In genomic region chr7:101244385-101245146, GRCh38 we compare ENCODE assay signal across 1 cellular context.
A peak's percentile ranks its signal among the peaks of the same experiment; 100 is the strongest.
TF ChIP-seq lines count a peak whose summit lies in the region.

Gene FIS1 (minus strand): TSS chr7:101245081. CDS start chr7:101245004, 77 bp downstream.

TF ChIP-seq in HepG2, 621 proteins besides CTCF, POLR2A, EP300 and RAD21 (continued from another document and continues in another):
- 0 out of 2 replicates have a peak, but pooled peaks have one; percentile 12 for TF ChIP-seq ZFP1 (CRISPR knock-in tag; IDR thresholded peaks at IDR 0.05)
- TF ChIP-seq ZNF749 (CRISPR knock-in tag; IDR thresholded peaks at IDR 0.05; ENCODE audit: borderline replicate concordance) = no peak
- TF ChIP-seq AGO2 (optimal IDR thresholded peaks at IDR 0.05; ENCODE audit: low read depth, low read length) = peak; percentile 98
- TF ChIP-seq CEBPG (CRISPR knock-in tag; IDR thresholded peaks at IDR 0.05) = peak; percentile 19; the same call in 1 of the 2 replicates
- TF ChIP-seq ZNF329 (CRISPR knock-in tag; IDR thresholded peaks at IDR 0.05; ENCODE audit: low read depth) = peak; percentile 77; the same call in 1 of the 2 replicates
- TF ChIP-seq KAT7 (CRISPR knock-in tag; IDR thresholded peaks at IDR 0.05; ENCODE audit: borderline replicate concordance) = peak; percentile 65; the same call in 1 of the 2 replicates
- peak; percentile 68 for TF ChIP-seq HOXA5 (CRISPR knock-in tag; IDR thresholded peaks at IDR 0.05)
- peak; percentile 93 for TF ChIP-seq HCFC1 (IDR thresholded peaks at IDR 0.05; ENCODE audit: low read depth, low read length)
- peak; percentile 75 for TF ChIP-seq TGIF2 (CRISPR knock-in tag; IDR thresholded peaks at IDR 0.05)
- no peak for TF ChIP-seq ARHGAP35 (CRISPR knock-in tag; IDR thresholded peaks at IDR 0.05; ENCODE audit: borderline replicate concordance)
- TF ChIP-seq MAFG (CRISPR knock-in tag; IDR thresholded peaks at IDR 0.05) = no peak
- TF ChIP-seq ZNF781 (CRISPR knock-in tag; IDR thresholded peaks at IDR 0.05; ENCODE audit: borderline replicate concordance, not compliant biosample characterization) = peak; percentile 21
- 0 out of 2 replicates have a peak, but pooled peaks have one; percentile 14 for TF ChIP-seq NAIF1 (CRISPR knock-in tag; IDR thresholded peaks at IDR 0.05; ENCODE audit: borderline replicate concordance)
- TF ChIP-seq ZNF740 (CRISPR knock-in tag; IDR thresholded peaks at IDR 0.05) = peak; percentile 82
- peak; percentile 20; the same call in 1 of the 2 replicates for TF ChIP-seq PRDM4 (CRISPR knock-in tag; IDR thresholded peaks at IDR 0.05; ENCODE audit: borderline replicate concordance)
- no peak for TF ChIP-seq PLRG1 (conservative IDR thresholded peaks at IDR 0.05)
- 0 out of 2 replicates have a peak, but pooled peaks have one; percentile 22 for TF ChIP-seq ELK4 (CRISPR knock-in tag; IDR thresholded peaks at IDR 0.05; ENCODE audit: borderline replicate concordance)
- no peak for TF ChIP-seq HNRNPH1 (optimal IDR thresholded peaks at IDR 0.05; ENCODE audit: low read depth, low read length)
- peak; percentile 23; the same call in 1 of the 2 replicates for TF ChIP-seq ZNF614 (CRISPR knock-in tag; IDR thresholded peaks at IDR 0.05; ENCODE audit: borderline replicate concordance)
- no peak; the same call in 1 of the 2 replicates for TF ChIP-seq KLF15 (CRISPR knock-in tag; IDR thresholded peaks at IDR 0.05; ENCODE audit: borderline replicate concordance)
- TF ChIP-seq ZNF574 (CRISPR knock-in tag; IDR thresholded peaks at IDR 0.05) = peak; percentile 97
- peak; percentile 86; the same call in 1 of the 2 replicates for TF ChIP-seq ZNF546 (CRISPR knock-in tag; conservative IDR thresholded peaks at IDR 0.05)
- peak; percentile 93 for TF ChIP-seq ZNF558 (CRISPR knock-in tag; IDR thresholded peaks at IDR 0.05; ENCODE audit: borderline replicate concordance)
- 0 out of 2 replicates have a peak, but pooled peaks have one; percentile 23 for TF ChIP-seq ZNF784 (CRISPR knock-in tag; IDR thresholded peaks at IDR 0.05; ENCODE audit: borderline replicate concordance)
- TF ChIP-seq ZBTB25 (CRISPR knock-in tag; IDR thresholded peaks at IDR 0.05) = no peak; the same call in 1 of the 2 replicates
- TF ChIP-seq ZNF510 (CRISPR knock-in tag; IDR thresholded peaks at IDR 0.05; ENCODE audit: low read depth) = no peak
- no peak for TF ChIP-seq SOX13 (IDR thresholded peaks at IDR 0.05)
- TF ChIP-seq SOX13 (CRISPR knock-in tag; conservative IDR thresholded peaks at IDR 0.05 in 1 of 2, IDR thresholded peaks at IDR 0.05 in 1 of 2) = peak in 1 of 2 experiments; percentile 52; a peak in 2 of 4 replicates
- peak; percentile 71; the same call in 1 of the 2 replicates for TF ChIP-seq ZFP41 (CRISPR knock-in tag; IDR thresholded peaks at IDR 0.05; ENCODE audit: borderline replicate concordance)
- TF ChIP-seq FOXA1 (IDR thresholded peaks at IDR 0.05) = 0 out of 2 replicates have a peak, but pooled peaks have one; percentile 7
- peak; percentile 94 for TF ChIP-seq FOXA1 (CRISPR knock-in tag; IDR thresholded peaks at IDR 0.05)
- no peak for TF ChIP-seq RERE (CRISPR knock-in tag; IDR thresholded peaks at IDR 0.05; ENCODE audit: low read depth)
- 0 out of 2 replicates have a peak, but pooled peaks have one; percentile 19 for TF ChIP-seq ZNF780A (CRISPR knock-in tag; IDR thresholded peaks at IDR 0.05)
- peak; percentile 89 for TF ChIP-seq ZNF18 (CRISPR knock-in tag; IDR thresholded peaks at IDR 0.05; ENCODE audit: insufficient replicate concordance)
- no peak; the same call in 1 of the 2 replicates for TF ChIP-seq ZNF567 (CRISPR knock-in tag; IDR thresholded peaks at IDR 0.05; ENCODE audit: borderline replicate concordance)
- peak; percentile 80 for TF ChIP-seq ZNF770 (CRISPR knock-in tag; IDR thresholded peaks at IDR 0.05)
- TF ChIP-seq GZF1 (CRISPR knock-in tag; IDR thresholded peaks at IDR 0.05) = no peak
- TF ChIP-seq ZNF333 (CRISPR knock-in tag; IDR thresholded peaks at IDR 0.05; ENCODE audit: borderline replicate concordance) = 0 out of 2 replicates have a peak, but pooled peaks have one; percentile 17
- peak; percentile 82 for TF ChIP-seq AKAP8 (CRISPR knock-in tag; IDR thresholded peaks at IDR 0.05)
- TF ChIP-seq KDM4B (CRISPR knock-in tag; IDR thresholded peaks at IDR 0.05) = 0 out of 2 replicates have a peak, but pooled peaks have one; percentile 70
- TF ChIP-seq RFXANK (CRISPR knock-in tag; IDR thresholded peaks at IDR 0.05) = no peak
- TF ChIP-seq WIZ (CRISPR knock-in tag; IDR thresholded peaks at IDR 0.05) = 0 out of 2 replicates have a peak, but pooled peaks have one; percentile 29
- no peak for TF ChIP-seq CREBL2 (CRISPR knock-in tag; IDR thresholded peaks at IDR 0.05; ENCODE audit: borderline replicate concordance)
